ENCODE assay signal across 1 cellular context in the genomic region with DNA sequence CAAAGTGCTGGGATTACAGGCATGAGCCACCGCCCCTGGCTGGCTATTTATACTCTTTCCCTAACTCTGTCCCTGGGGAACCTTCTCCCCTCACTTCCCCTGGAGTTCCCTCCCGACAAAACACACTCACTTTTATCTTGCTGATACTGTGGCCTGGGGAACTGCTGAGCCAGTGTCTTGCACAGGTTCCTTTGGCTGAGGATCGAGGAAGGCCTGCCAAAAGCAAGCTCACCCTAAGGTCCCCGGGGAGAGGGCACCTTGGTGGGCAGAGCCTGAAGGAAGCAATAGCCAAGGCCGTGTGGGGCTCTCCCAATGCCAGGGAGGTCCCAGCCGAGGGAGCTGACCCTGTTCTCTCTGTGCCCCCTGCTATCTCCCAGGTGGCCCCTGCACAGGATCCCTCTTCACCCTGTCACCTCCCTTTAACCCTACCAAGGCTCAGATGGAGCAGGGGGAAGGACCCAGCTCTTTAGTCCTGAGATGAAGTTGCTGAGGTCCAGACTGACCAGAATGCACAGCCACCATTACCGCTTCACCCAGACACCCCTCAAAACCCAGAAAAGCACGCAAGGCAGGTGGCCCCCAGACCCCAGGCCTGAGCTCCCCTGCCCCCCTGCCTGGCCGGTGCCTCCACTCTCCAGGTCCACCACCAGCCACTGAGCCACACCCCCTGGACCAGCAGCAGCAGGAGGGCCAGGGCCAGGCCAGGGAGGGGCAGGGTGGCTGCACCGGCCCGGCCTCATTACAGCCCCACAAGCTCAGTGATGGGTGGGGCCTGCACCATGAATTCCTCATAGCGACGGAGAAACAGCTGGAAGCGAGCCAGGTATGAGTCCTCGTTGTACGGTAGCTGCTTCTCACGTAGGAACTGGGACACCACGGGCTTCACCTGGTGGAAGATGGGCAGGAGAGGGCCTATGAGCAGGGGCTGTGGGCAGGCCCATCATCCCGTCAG.
TF ChIP-seq lines count a peak whose summit lies in the region.

No MANE protein-coding gene starts in this region.

TF ChIP-seq in HEK293, 187 proteins besides CTCF, POLR2A, EP300 and RAD21 (continued from another document):
- TF ChIP-seq ZNF623 (tag by site-specific recombination; IDR thresholded peaks at IDR 0.05) (no peak), KLF17 (tag by site-specific recombination; IDR thresholded peaks at IDR 0.05) (0 out of 2 replicates have a peak, but pooled peaks have one; percentile 39), ZBTB48 (tag by site-specific recombination; IDR thresholded peaks at IDR 0.05) (peak; percentile 97), ZNF248 (tag by site-specific recombination; IDR thresholded peaks at IDR 0.05) (no peak), SP2 (tag by site-specific recombination; IDR thresholded peaks at IDR 0.05) (peak; percentile 20; the same call in 1 of the 2 replicates), KLF1 (tag by site-specific recombination; IDR thresholded peaks at IDR 0.05) (peak; percentile 68), ZNF514 (tag by site-specific recombination; IDR thresholded peaks at IDR 0.05) (no peak)
- TF ChIP-seq, protein P1, sequence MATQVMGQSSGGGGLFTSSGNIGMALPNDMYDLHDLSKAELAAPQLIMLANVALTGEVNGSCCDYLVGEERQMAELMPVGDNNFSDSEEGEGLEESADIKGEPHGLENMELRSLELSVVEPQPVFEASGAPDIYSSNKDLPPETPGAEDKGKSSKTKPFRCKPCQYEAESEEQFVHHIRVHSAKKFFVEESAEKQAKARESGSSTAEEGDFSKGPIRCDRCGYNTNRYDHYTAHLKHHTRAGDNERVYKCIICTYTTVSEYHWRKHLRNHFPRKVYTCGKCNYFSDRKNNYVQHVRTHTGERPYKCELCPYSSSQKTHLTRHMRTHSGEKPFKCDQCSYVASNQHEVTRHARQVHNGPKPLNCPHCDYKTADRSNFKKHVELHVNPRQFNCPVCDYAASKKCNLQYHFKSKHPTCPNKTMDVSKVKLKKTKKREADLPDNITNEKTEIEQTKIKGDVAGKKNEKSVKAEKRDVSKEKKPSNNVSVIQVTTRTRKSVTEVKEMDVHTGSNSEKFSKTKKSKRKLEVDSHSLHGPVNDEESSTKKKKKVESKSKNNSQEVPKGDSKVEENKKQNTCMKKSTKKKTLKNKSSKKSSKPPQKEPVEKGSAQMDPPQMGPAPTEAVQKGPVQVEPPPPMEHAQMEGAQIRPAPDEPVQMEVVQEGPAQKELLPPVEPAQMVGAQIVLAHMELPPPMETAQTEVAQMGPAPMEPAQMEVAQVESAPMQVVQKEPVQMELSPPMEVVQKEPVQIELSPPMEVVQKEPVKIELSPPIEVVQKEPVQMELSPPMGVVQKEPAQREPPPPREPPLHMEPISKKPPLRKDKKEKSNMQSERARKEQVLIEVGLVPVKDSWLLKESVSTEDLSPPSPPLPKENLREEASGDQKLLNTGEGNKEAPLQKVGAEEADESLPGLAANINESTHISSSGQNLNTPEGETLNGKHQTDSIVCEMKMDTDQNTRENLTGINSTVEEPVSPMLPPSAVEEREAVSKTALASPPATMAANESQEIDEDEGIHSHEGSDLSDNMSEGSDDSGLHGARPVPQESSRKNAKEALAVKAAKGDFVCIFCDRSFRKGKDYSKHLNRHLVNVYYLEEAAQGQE (tag by site-specific recombination; IDR thresholded peaks at IDR 0.05) = no peak
TF ChIP-seq in HEK293: peak in this region for 8.
